Comparison of ENCODE assay signal across 8 cellular contexts in the genomic region with DNA sequence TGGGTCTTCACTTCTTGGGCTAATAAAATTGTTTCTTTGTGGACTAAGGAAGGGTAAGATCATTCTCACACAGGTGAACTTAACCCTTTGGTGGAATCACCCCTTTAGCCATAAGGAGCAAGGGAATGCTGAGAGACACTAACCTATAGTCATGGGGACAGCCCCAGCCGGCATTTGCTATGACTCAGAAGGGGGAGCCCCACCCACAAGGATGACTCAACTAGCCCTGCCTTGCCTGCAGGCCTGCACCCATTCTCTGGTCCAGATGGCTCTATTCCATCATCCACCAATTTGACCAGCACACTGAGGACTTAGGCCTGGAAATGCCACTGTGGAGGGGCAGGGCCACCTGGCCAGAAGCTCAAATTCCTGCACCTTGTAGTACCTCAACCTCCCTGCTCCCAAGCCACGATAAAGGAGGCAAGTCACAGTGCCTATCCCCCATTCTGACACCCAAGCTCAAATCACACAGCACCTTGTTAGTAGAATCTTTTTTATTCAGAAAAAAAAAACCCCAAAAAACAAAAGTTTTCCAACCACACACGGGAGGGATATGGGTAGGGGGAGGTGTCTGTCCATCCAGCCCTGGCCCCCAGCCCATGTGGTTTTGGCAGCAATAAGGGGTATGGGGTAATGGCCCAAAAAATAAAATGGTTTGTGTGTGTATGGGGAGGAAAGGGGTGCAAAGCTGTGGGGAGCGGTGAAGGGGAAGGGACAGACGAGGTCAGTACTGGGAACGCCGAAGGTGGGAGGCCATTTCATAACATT. TPM values are rescaled to one million over a fixed set of nuclear protein-coding genes. Genes with fewer than 3 reads are reported as not detected.
DNase-seq lines count a peak whose midpoint lies in the region; TF ChIP-seq lines count a peak whose summit lies in the region.

No MANE protein-coding gene starts in this region.

- H4K91ac ChIP-seq in trophoblast cell (ENCODE audit: low read depth, low read length): no peak overlapping the region

- no peak overlapping the region for H2BK120ac ChIP-seq in trophoblast cell (ENCODE audit: insufficient read depth, low read length, poor library complexity)

- no peak overlapping the region for H4K12ac ChIP-seq in trophoblast cell (ENCODE audit: low read depth, low read length)

- no peak overlapping the region for H3K23ac ChIP-seq in trophoblast cell (ENCODE audit: low read length)

- H3K4me1 ChIP-seq in trophoblast cell (ENCODE audit: control insufficient read depth in 1 of 2, insufficient read depth in 2 of 2, low read length in 2 of 2): peaks cover 19 to 29% of the 10 kb centered on the region in 2 experiments

- H3K36me3 ChIP-seq in trophoblast cell (ENCODE audit: control insufficient read depth in 1 of 2, insufficient read depth in 2 of 2, low read length in 2 of 2): peaks cover 37 to 49% of the 10 kb centered on the region in 2 experiments

- H3K27me3 ChIP-seq in trophoblast cell (ENCODE audit: insufficient read depth, low read length): no peaks in the 10 kb centered on the region

- H3K4me2 ChIP-seq in trophoblast cell (ENCODE audit: low read length): peak overlapping the region; percentile 93

- 100% methylated on average over 1 of the region's 7 CpGs for WGBS in trophoblast cell (ENCODE audit: extremely low coverage, insufficient coverage, insufficient read length)

- TF ChIP-seq CTCF in GM20000 (IDR thresholded peaks at IDR 0.05; ENCODE audit: extremely low read depth, missing control alignments) (no peak), fibroblast of villous mesenchyme (IDR thresholded peaks at IDR 0.05; ENCODE audit: insufficient read depth, low read depth, low read length) (no peak), type B pancreatic cell (conservative IDR thresholded peaks at IDR 0.05) (no peak)

- H3K27ac ChIP-seq in trophoblast cell (ENCODE audit: low read depth, low read length): peak overlapping the region; percentile 57

- no peak overlapping the region for H4K8ac ChIP-seq in trophoblast cell (ENCODE audit: low read depth, low read length)

- peaks cover 1% of the 10 kb centered on the region for H3K9me3 ChIP-seq in trophoblast cell (ENCODE audit: insufficient read depth, low read depth, low read length)

- H3K27me3 Mint-ChIP-seq in type B pancreatic cell: no peaks in the 10 kb centered on the region

- H3K9me3 Mint-ChIP-seq in type B pancreatic cell: no peaks in the 10 kb centered on the region

- no peak overlapping the region for H3K14ac ChIP-seq in trophoblast cell (ENCODE audit: low read length)

- H2BK5ac ChIP-seq in trophoblast cell (ENCODE audit: low read depth, low read length, poor library complexity): no peak overlapping the region

- H3K9ac ChIP-seq in trophoblast cell (ENCODE audit: low read length): peak overlapping the region; percentile 2

- H3K79me2 ChIP-seq in trophoblast cell (ENCODE audit: control insufficient read depth, insufficient read depth, low read length, poor library complexity): peaks cover 31% of the 10 kb centered on the region

- H3K79me1 ChIP-seq in trophoblast cell (ENCODE audit: low read length): peaks cover 32% of the 10 kb centered on the region

- no peak overlapping the region for H2BK12ac ChIP-seq in trophoblast cell (ENCODE audit: low read length)

- peak overlapping the region; percentile 98 for H3K4me3 ChIP-seq in fibroblast of villous mesenchyme (ENCODE audit: low read depth, low read length)
- no peak overlapping the region for H3K4me3 ChIP-seq in trophoblast cell (ENCODE audit: low read depth, low read length)

- H3K4me1 Mint-ChIP-seq in type B pancreatic cell (ENCODE audit: unreplicated experiment): peaks cover 39% of the 10 kb centered on the region

- no peak overlapping the region for H2AFZ ChIP-seq in trophoblast cell (ENCODE audit: insufficient read depth, low read length, poor library complexity)

- H3K18ac ChIP-seq in trophoblast cell (ENCODE audit: low read length): no peak overlapping the region

- DNase-seq in A172 (ENCODE audit: low spot score): peak; percentile 97
- peak; percentile 78 for DNase-seq in GM20000 (ENCODE audit: low spot score)
- DNase-seq in OCI-M1 (lab: John Stamatoyannopoulos, UW): peak; percentile 92
- peak; percentile 64 for DNase-seq in activated T-helper 1 cell treated with Interleukin-2 at 50 U/mL for 16 hours (ENCODE audit: low read depth)
- peak; percentile 89 for DNase-seq in fibroblast of villous mesenchyme (ENCODE audit: low read depth)
- DNase-seq in trophoblast cell: peak; percentile 92
- no peak for DNase-seq in type B pancreatic cell (ENCODE audit: extremely low spot score, unreplicated experiment)
- no peak for DNase-seq in DMS153 (lab: John Stamatoyannopoulos, UW)

- H3K36me3 Mint-ChIP-seq in type B pancreatic cell: peaks cover 17% of the 10 kb centered on the region

- H3K4me3 Mint-ChIP-seq in type B pancreatic cell: peak overlapping the region; percentile 85

- peak overlapping the region; percentile 97 for H3K27ac Mint-ChIP-seq in type B pancreatic cell

- no peak overlapping the region for H2AK5ac ChIP-seq in trophoblast cell (ENCODE audit: low read length)

- H3K4ac ChIP-seq in trophoblast cell (ENCODE audit: low read depth, low read length): peak overlapping the region; percentile 71

RNA-seq across cellular contexts. Expression of gene PFN1, which starts 3.0 kb away (rescaled TPM):
- total RNA-seq in A172 (2014; rRNA removed; shearing (Covaris generic)): 1,113 and 1,180 TPM in 2 replicates
- total RNA-seq in fibroblast of villous mesenchyme (581 and 784 TPM in 2 replicates), type B pancreatic cell (ENCODE audit: low replicate concordance) (404 and 455 TPM in 2 replicates)
- polyA plus RNA-seq in trophoblast cell (2013): 1,571 and 1,587 TPM in 2 replicates

RNA-seq across cellular contexts. Expression of gene RNF167, which starts 5.3 kb away (rescaled TPM):
- total RNA-seq in A172 (2014; rRNA removed; shearing (Covaris generic)): 48.2 and 49.2 TPM in 2 replicates
- total RNA-seq in fibroblast of villous mesenchyme: 26.4 and 34.5 TPM in 2 replicates
- polyA plus RNA-seq in trophoblast cell (2013): 113 and 122 TPM in 2 replicates
- 98.8 and 132 TPM in 2 replicates for total RNA-seq in type B pancreatic cell (ENCODE audit: low replicate concordance)

RNA-seq across cellular contexts. Expression of gene SLC25A11, which starts 5.5 kb away (rescaled TPM):
- total RNA-seq in A172 (2014; rRNA removed; shearing (Covaris generic)): 80.8 and 82.6 TPM in 2 replicates
- total RNA-seq in fibroblast of villous mesenchyme: 51.8 and 64.7 TPM in 2 replicates
- 36.6 and 37.7 TPM in 2 replicates for polyA plus RNA-seq in trophoblast cell (2013)
- 60.2 and 63.6 TPM in 2 replicates for total RNA-seq in type B pancreatic cell (ENCODE audit: low replicate concordance)

RNA-seq across cellular contexts. Expression of gene ENO3, which starts 5.6 kb away (rescaled TPM):
- 4.0 and 12.3 TPM in 2 replicates for total RNA-seq in A172 (2014; rRNA removed; shearing (Covaris generic))
- 2.6 and 7.4 TPM in 2 replicates for total RNA-seq in fibroblast of villous mesenchyme
- 5.6 and 5.8 TPM in 2 replicates for polyA plus RNA-seq in trophoblast cell (2013)
- total RNA-seq in type B pancreatic cell (ENCODE audit: low replicate concordance): 4.8 and 24.0 TPM in 2 replicates

RNA-seq across cellular contexts. Expression of gene GP1BA, which starts 13.3 kb away (rescaled TPM):
- total RNA-seq in A172 (2014; rRNA removed; shearing (Covaris generic)): 0.17 TPM in 1 of 2 replicates, not detected in the other
- not detected in 2 replicates for total RNA-seq in fibroblast of villous mesenchyme
- 0.05 and 0.14 TPM in 2 replicates for polyA plus RNA-seq in trophoblast cell (2013)
- total RNA-seq in type B pancreatic cell (ENCODE audit: low replicate concordance): not detected in 2 replicates

Comparison
In these comparisons a context has a peak if more than half of its experiments do, and no peak if none do; other contexts are left out.
1. DNase-seq: peak in A172 (single experiment), GM20000 (single experiment), OCI-M1 (single experiment), activated T-helper 1 cell treated with Interleukin-2 at 50 U/mL for 16 hours (single experiment), fibroblast of villous mesenchyme (single experiment) and trophoblast cell (2 of 2); none in type B pancreatic cell (single experiment) and DMS153 (single experiment).